Comparison of ENCODE assay signal across 18 cellular contexts in the genomic region with DNA sequence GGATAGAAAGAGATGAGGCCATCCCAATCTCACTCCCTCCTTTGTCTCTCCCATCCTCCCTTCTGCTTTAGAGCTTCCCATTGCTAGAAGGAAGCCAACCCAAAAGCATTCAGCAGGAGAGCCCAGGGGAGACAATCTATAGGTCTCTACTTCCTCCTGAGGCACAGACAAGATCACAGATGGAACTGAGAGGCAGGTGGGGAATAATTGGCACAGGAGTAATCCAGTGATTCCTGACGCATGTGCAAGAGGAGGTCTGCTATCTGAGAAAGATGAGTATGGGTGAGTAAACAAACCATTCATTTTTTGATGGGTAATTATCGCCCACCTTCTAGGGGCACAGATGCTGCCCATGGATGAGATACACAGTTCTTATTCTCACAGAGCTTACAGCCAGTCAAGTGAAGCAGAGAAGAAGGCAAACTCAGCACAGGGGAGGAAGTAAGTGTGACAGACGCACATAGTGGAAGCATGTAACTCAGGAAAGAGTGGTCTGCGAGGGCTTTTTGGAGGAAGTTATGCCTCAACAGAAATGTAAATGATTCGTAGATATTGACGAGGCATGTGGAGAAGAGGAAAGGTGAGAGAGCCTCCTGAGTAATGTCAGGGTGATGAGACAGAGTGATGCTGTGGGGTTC.
DNase-seq lines count a peak whose midpoint lies in the region; ATAC-seq and TF ChIP-seq lines count a peak whose summit lies in the region.
"Had no signal": no experiment of that assay in that cellular context is flagged by ENCODE, and none has a peak within 500 bp of the region (broad histone marks: within the 10 kb centered on the region; RNA-seq: fewer than 3 reads in every experiment).

No MANE protein-coding gene starts in this region.

- no peak for TF ChIP-seq CTCF in lower leg skin (IDR thresholded peaks at IDR 0.05)

- peak; percentile 39 for ATAC-seq in GM21737 (IDR thresholded peaks at IDR 0.05; ENCODE audit: unreplicated experiment)
- ATAC-seq: upper lobe of right lung had no signal

- no peak overlapping the region for H3K4me3 ChIP-seq in lower leg skin (ENCODE audit: low read depth, poor library complexity, severe bottlenecking)
- H3K4me3 ChIP-seq: esophagus muscularis mucosa, ovary, Peyer's patch, upper lobe of right lung had no signal

- WGBS in lower leg skin, 2 donors = 84 to 90% methylated on average over 6 of the region's 6 CpGs

- intact Hi-C loops in lower leg skin (cut with DNase I; ENCODE audit: low total_unique reads) = no loop called here

- no peak for TF ChIP-seq POLR2A in lower leg skin (IDR thresholded peaks at IDR 0.05)

- DNase-seq in GDM1 (lab: John Stamatoyannopoulos, UW) = peak; percentile 49
- peak; percentile 34 for DNase-seq in NAMALWA (ENCODE audit: low spot score)
- DNase-seq in germinal center (ENCODE audit: low spot score) = peak; percentile 24
- DNase-seq in dermis blood vessel endothelial cell = no peak
- no peak for DNase-seq in stimulated activated naive CD4-positive, alpha-beta T cell (lab: John Stamatoyannopoulos, UW)
- no peak for DNase-seq in lower leg skin (ENCODE audit: low spot score in 2 of 2)
- DNase-seq in superior temporal gyrus (ENCODE audit: extremely low spot score) = no peak
- DNase-seq: activated gamma-delta T cell treated with Interleukin-2 at 50 U/mL for 16 hours; DMS53; head of caudate nucleus; midbrain; NCI-H446 treated with DMSO at 0.1 percent for 48 hours; ovary; Peyer's patch; stimulated activated CD4-positive, alpha-beta T cell treated with anti-CD3 and anti-CD28 coated beads, Interleukin-4, amount 100 ng/mL, for 4 hours; upper lobe of right lung had no signal

Comparison
In these comparisons a context has a peak if more than half of its experiments do, and no peak if none do; other contexts are left out.
1. DNase-seq: peak in GDM1 (single experiment), NAMALWA (single experiment) and germinal center (single experiment); none in dermis blood vessel endothelial cell (single experiment), stimulated activated naive CD4-positive, alpha-beta T cell (0 of 6), lower leg skin (0 of 2) and superior temporal gyrus (single experiment).